ENCODE assay signal across 1 cellular context in the genomic region with DNA sequence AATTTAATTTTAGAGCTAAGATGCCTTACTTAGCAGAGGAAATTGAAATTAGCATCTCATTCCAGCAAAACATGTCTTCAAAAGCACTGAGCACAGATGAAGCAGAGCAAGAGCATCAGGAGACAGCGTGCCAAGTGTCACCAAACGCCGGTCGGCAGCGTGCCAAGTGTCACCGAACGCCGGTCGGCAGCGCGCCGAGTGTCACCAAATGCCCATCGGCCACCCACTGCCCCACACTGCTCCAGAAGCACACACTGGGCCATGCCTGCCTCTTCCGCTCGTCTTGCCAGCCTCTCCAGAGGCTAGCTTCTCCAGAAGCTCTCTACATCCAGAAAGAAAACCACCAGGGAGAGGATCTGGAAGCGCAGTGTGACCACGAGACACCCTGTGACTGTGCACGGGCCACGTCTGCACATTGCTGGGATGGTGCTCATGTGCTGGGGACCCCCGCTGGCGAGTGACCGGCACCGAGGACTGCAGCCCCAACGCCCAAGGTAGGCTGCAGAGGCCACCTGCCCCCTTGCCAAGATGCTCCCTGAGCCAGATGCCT.
TF ChIP-seq lines count a peak whose summit lies in the region.

No MANE protein-coding gene starts in this region.

TF ChIP-seq in H1, 55 proteins besides CTCF, POLR2A, EP300 and RAD21:
- TF ChIP-seq, protein P1, sequence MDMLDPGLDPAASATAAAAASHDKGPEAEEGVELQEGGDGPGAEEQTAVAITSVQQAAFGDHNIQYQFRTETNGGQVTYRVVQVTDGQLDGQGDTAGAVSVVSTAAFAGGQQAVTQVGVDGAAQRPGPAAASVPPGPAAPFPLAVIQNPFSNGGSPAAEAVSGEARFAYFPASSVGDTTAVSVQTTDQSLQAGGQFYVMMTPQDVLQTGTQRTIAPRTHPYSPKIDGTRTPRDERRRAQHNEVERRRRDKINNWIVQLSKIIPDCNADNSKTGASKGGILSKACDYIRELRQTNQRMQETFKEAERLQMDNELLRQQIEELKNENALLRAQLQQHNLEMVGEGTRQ (IDR thresholded peaks at IDR 0.05; ENCODE audit: low read length): no peak
- TF ChIP-seq RNF2 (IDR thresholded peaks at IDR 0.05; ENCODE audit: borderline replicate concordance, low read depth, low read length, missing control alignments, poor library complexity, severe bottlenecking) (no peak), HDAC2 (IDR thresholded peaks at IDR 0.05; ENCODE audit: borderline replicate concordance in 1 of 2, low read depth in 2 of 2, low read length in 2 of 2) (no peak), KDM5A (IDR thresholded peaks at IDR 0.05; ENCODE audit: low read length) (no peak)
